17 cellular contexts compared by ENCODE assay signal in the genomic region with DNA sequence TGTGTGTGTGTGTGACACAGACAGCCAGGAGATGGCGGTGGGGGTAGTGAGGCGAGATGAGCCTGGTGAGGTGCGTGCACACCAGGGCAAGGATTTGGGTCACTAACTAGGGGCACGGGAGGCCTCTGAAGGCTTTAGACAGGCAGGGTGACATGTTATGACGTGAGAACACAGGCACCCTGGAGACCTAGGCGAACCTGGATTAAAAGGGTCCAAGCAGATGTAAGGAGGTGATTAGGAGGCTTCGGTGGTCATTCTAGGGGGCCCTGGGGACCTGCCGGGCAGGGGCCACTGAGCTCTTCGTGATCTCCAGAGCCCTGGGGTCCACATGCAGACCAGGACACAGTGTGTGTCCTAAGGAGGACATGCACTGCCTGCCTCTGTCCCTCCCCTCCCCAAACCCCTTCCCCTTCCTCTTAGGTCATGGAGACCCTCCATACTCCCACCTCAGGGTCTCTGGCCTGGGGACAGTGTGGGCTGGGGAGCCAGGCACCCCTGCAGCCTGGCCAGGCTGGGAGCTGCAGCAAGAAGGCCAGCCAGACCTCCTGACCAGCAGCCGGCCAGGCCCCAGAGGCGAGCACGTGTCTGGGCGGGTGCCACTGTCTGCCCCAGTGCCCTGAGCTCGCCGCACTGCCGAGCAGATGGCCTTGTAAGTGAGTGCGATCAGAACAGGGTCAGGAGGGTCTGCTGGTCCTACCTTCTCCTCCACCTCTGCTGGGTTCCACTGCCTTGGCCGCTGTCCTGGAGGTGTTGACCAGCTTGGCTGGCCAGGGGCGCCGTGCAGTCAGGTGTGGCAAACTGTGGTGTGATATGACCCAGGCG. TPM values are rescaled to one million over a fixed set of nuclear protein-coding genes. Genes with fewer than 3 reads are reported as not detected.
DNase-seq lines count a peak whose midpoint lies in the region; ATAC-seq, FAIRE-seq and TF ChIP-seq lines count a peak whose summit lies in the region.
"Had no signal": no experiment of that assay in that cellular context is flagged by ENCODE, and none has a peak within 500 bp of the region (broad histone marks: within the 10 kb centered on the region; RNA-seq: fewer than 3 reads in every experiment).

No MANE protein-coding gene starts in this region.

- H3K9me1 ChIP-seq in IMR-90 (ENCODE audit: insufficient read depth, low read length): no peaks in the 10 kb centered on the region

- H3K79me1 ChIP-seq in IMR-90 (ENCODE audit: low read depth in 1 of 2, low read length in 2 of 2): no peaks in the 10 kb centered on the region

- no peak overlapping the region for H3K4me2 ChIP-seq in IMR-90 (ENCODE audit: low read depth, low read length)
- no peak overlapping the region for H3K4me2 ChIP-seq in HepG2 (ENCODE audit: low read depth, low read length)
- no peak overlapping the region for H3K4me2 ChIP-seq in MM.1S (ENCODE audit: low read depth, low read length)

- H2BK120ac ChIP-seq in IMR-90 (ENCODE audit: low read depth, low read length): no peak overlapping the region

- H3K27me3 Mint-ChIP-seq in WTC11 (ENCODE audit: low read depth): peaks cover 28% of the 10 kb centered on the region
- H3K27me3 Mint-ChIP-seq in stimulated activated memory B cell treated with anti-CD40 and anti-IgM and Interleukin-4, amounts not matched to agents 10 μg/mL and 1 μg/mL and 100 μg/mL, for 72 hours: peaks cover 38% of the 10 kb centered on the region

- H4K8ac ChIP-seq in IMR-90 (ENCODE audit: low read depth in 2 of 2, low read length in 2 of 2): no peak overlapping the region

- H3K14ac ChIP-seq in IMR-90 (replicated peaks; ENCODE audit: low read depth, low read length): no peak overlapping the region

- TF ChIP-seq CTCF in IMR-90 (conservative IDR thresholded peaks at IDR 0.05; ENCODE audit: low read depth, low read length): no peak
- TF ChIP-seq CTCF in WTC11 (IDR thresholded peaks at IDR 0.05): no peak
- no peak for TF ChIP-seq CTCF in HepG2 (CRISPR knock-in tag; IDR thresholded peaks at IDR 0.05)
- no peak for TF ChIP-seq CTCF in MM.1S (IDR thresholded peaks at IDR 0.05; ENCODE audit: low read length)

- TF ChIP-seq RAD21 in IMR-90 (IDR thresholded peaks at IDR 0.05; ENCODE audit: low read length) (no peak), HepG2 (CRISPR knock-in tag; IDR thresholded peaks at IDR 0.05) (no peak)

- H3K9me3 ChIP-seq in IMR-90 (ENCODE audit: control insufficient read depth, insufficient read depth, low read length) (peaks cover 4% of the 10 kb centered on the region; the same call in 1 of the 2 replicates), HepG2 (ENCODE audit: low read length) (no peaks in the 10 kb centered on the region), MM.1S (replicated peaks; ENCODE audit: insufficient read depth, low read length) (no peaks in the 10 kb centered on the region)

- H4K91ac ChIP-seq in IMR-90 (ENCODE audit: insufficient read depth, low read depth, low read length): no peak overlapping the region

- no peak overlapping the region for H2BK15ac ChIP-seq in IMR-90 (ENCODE audit: low read depth, low read length)

- no peak for FAIRE-seq in HepG2 (lab: Jason Lieb, UNC)
- no peak for FAIRE-seq in HTR-8/SVneo (lab: Jason Lieb, UNC)

- no peak overlapping the region for H2BK5ac ChIP-seq in IMR-90 (ENCODE audit: low read depth, low read length, poor library complexity, severe bottlenecking)

- TF ChIP-seq EP300 in HepG2 (IDR thresholded peaks at IDR 0.05; ENCODE audit: low read depth in 2 of 2, low read length in 2 of 2) (no peak), HepG2 (CRISPR knock-in tag; IDR thresholded peaks at IDR 0.05; ENCODE audit: borderline replicate concordance) (no peak)

- POLR2A ChIA-PET in IMR-90 (lab: Charles Lee; ENCODE audit: unreplicated experiment) (no interaction called here), WTC11 (lab: Charles Lee) (no interaction called here), HepG2 (lab: Yijun Ruan, JAX) (no interaction called here)

- no peak for ATAC-seq in IMR-90 (ENCODE audit: low read depth)
- no peak for ATAC-seq in WTC11
- peak; percentile 51; the same call in 2 of the 3 replicates for ATAC-seq in HepG2
- peak; percentile 16 for ATAC-seq in stimulated activated memory B cell treated with anti-CD40 and anti-IgM and Interleukin-4, amounts not matched to agents 10 μg/mL and 1 μg/mL and 100 μg/mL, for 72 hours
- ATAC-seq in GM18867 (IDR thresholded peaks at IDR 0.05; ENCODE audit: unreplicated experiment): no peak

- H3K4me3 Mint-ChIP-seq in WTC11: no peak overlapping the region
- no peak overlapping the region for H3K4me3 Mint-ChIP-seq in stimulated activated memory B cell treated with anti-CD40 and anti-IgM and Interleukin-4, amounts not matched to agents 10 μg/mL and 1 μg/mL and 100 μg/mL, for 72 hours
- H3K4me3 Mint-ChIP-seq: CD8-positive, alpha-beta memory T cell had no signal

- no peak overlapping the region for H4K5ac ChIP-seq in IMR-90 (ENCODE audit: low read depth, low read length)

- H4K20me1 ChIP-seq in IMR-90 (ENCODE audit: insufficient read depth, low read length) (no peaks in the 10 kb centered on the region), HepG2 (ENCODE audit: insufficient read depth, low read length) (0 out of 2 replicates have a peak, but pooled peaks cover 3% of the 10 kb centered on the region), MM.1S (ENCODE audit: insufficient read depth, low read length) (no peaks in the 10 kb centered on the region)

- no peak overlapping the region for H2BK20ac ChIP-seq in IMR-90 (ENCODE audit: low read depth, low read length)

- no peak overlapping the region for H3K4ac ChIP-seq in IMR-90 (ENCODE audit: low read depth, low read length)

- intact Hi-C loops in IMR-90 (cut with micrococcal nuclease) (no loop called here), HepG2 (cut with micrococcal nuclease; ENCODE audit: unreplicated experiment) (loop anchor here (2.0 kb wide), 1 partner anchor 13 kb away; no protein-coding TSS in a partner anchor)

- H3K9me3 Mint-ChIP-seq in WTC11: peaks cover 18% of the 10 kb centered on the region
- no peaks in the 10 kb centered on the region for H3K9me3 Mint-ChIP-seq in stimulated activated memory B cell treated with anti-CD40 and anti-IgM and Interleukin-4, amounts not matched to agents 10 μg/mL and 1 μg/mL and 100 μg/mL, for 72 hours

- no peak for DNase-seq in IMR-90
- peak; percentile 9 for DNase-seq in WTC11 (ENCODE audit: low spot score)
- DNase-seq in HepG2 (ENCODE audit: low spot score): no peak
- no peak for DNase-seq in SW 1271 (lab: John Stamatoyannopoulos, UW)
- no peak for DNase-seq in MM.1S
- DNase-seq in HTR-8/SVneo (ENCODE audit: insufficient read length, low spot score): no peak
- DNase-seq: CD8-positive, alpha-beta memory T cell; GF-D8; GOT3; NCI-H1436 treated with DMSO at 0.1 percent for 48 hours; NCI-H2227 treated with DMSO at 0.1 percent for 48 hours; NCI-H524 treated with DMSO at 0.1 percent for 48 hours had no signal

- H3K4me3 ChIP-seq in IMR-90 (ENCODE audit: insufficient read depth, low read depth, low read length) (no peak overlapping the region), HepG2 (replicated peaks in 1 of 3; ENCODE audit: insufficient read depth in 1 of 3, low read depth in 2 of 3, low read length in 3 of 3) (no peak overlapping the region), MM.1S (ENCODE audit: low read length) (no peak overlapping the region)
- H3K4me3 ChIP-seq: SK-N-MC had no signal

- H3F3A ChIP-seq in MM.1S (ENCODE audit: insufficient read depth, low read length): no peaks in the 10 kb centered on the region

- no peak overlapping the region for H3K18ac ChIP-seq in IMR-90 (ENCODE audit: low read depth, low read length)

- no peaks in the 10 kb centered on the region for H3K36me3 ChIP-seq in IMR-90 (ENCODE audit: control insufficient read depth, insufficient read depth, low read length)
- no peaks in the 10 kb centered on the region for H3K36me3 ChIP-seq in HepG2 (replicated peaks in 1 of 2; ENCODE audit: control insufficient read depth in 1 of 2, insufficient read depth in 2 of 2, low read length in 2 of 2)
- H3K36me3 ChIP-seq in MM.1S (replicated peaks; ENCODE audit: insufficient read depth, low read length): no peaks in the 10 kb centered on the region

- H3K9ac ChIP-seq in IMR-90 (ENCODE audit: low read depth, low read length): no peak overlapping the region
- no peak overlapping the region for H3K9ac ChIP-seq in HepG2 (ENCODE audit: insufficient read depth, low read depth, low read length)
- H3K9ac ChIP-seq in MM.1S (ENCODE audit: low read length): no peak overlapping the region

- H2AK5ac ChIP-seq in IMR-90 (ENCODE audit: low read depth, low read length): no peak overlapping the region

- in situ Hi-C loops in IMR-90 (cut with MboI; ENCODE audit: low sequenced_read_pairs) (no loop called here), HepG2 (cut with HindIII; ENCODE audit: extremely low pct_ligation_motif_present, low pct_unique_long_range_greater_than_20kb) (no loop called here)

- no peaks in the 10 kb centered on the region for H3K4me1 ChIP-seq in IMR-90 (ENCODE audit: control insufficient read depth, insufficient read depth, low read length)
- H3K4me1 ChIP-seq in HepG2 (ENCODE audit: insufficient read depth, low read length): no peaks in the 10 kb centered on the region
- no peaks in the 10 kb centered on the region for H3K4me1 ChIP-seq in MM.1S (ENCODE audit: low read length)

- peaks cover 3% of the 10 kb centered on the region; the same call in 1 of the 2 replicates for H3K36me3 Mint-ChIP-seq in WTC11
- H3K36me3 Mint-ChIP-seq in stimulated activated memory B cell treated with anti-CD40 and anti-IgM and Interleukin-4, amounts not matched to agents 10 μg/mL and 1 μg/mL and 100 μg/mL, for 72 hours: no peaks in the 10 kb centered on the region
- H3K36me3 Mint-ChIP-seq: CD8-positive, alpha-beta memory T cell had no signal

- H2AFZ ChIP-seq in IMR-90 (replicated peaks; ENCODE audit: low read length, poor library complexity) (peak overlapping the region; percentile 33), HepG2 (ENCODE audit: low read length) (no peak overlapping the region), MM.1S (ENCODE audit: low read length) (no peak overlapping the region)

- no peak overlapping the region for H3K23ac ChIP-seq in IMR-90 (ENCODE audit: low read depth, low read length)

- H2AK9ac ChIP-seq in IMR-90 (replicated peaks; ENCODE audit: low read depth, low read length, poor library complexity): no peak overlapping the region

- no peaks in the 10 kb centered on the region for H3K79me2 ChIP-seq in HepG2 (ENCODE audit: insufficient read depth, low read length)
- no peaks in the 10 kb centered on the region for H3K79me2 ChIP-seq in MM.1S (ENCODE audit: low read length)

- H3K56ac ChIP-seq in IMR-90 (ENCODE audit: extremely low read depth, insufficient read depth, low read length): no peak overlapping the region

- H3K27ac Mint-ChIP-seq in WTC11: no peak overlapping the region
- no peak overlapping the region for H3K27ac Mint-ChIP-seq in stimulated activated memory B cell treated with anti-CD40 and anti-IgM and Interleukin-4, amounts not matched to agents 10 μg/mL and 1 μg/mL and 100 μg/mL, for 72 hours
- H3K27ac Mint-ChIP-seq: CD8-positive, alpha-beta memory T cell had no signal

- no peaks in the 10 kb centered on the region for H3K4me1 Mint-ChIP-seq in WTC11
- no peaks in the 10 kb centered on the region for H3K4me1 Mint-ChIP-seq in stimulated activated memory B cell treated with anti-CD40 and anti-IgM and Interleukin-4, amounts not matched to agents 10 μg/mL and 1 μg/mL and 100 μg/mL, for 72 hours
- H3K4me1 Mint-ChIP-seq: CD8-positive, alpha-beta memory T cell had no signal

- CTCF ChIA-PET in IMR-90 (lab: Yijun Ruan, JAX): no interaction called here
- CTCF ChIA-PET in WTC11 (lab: Charles Lee): interaction anchor here (0.6 to 3.4 kb wide), 6 partner anchors 14 to 708 kb away, joined by 3 to 20 read pairs (median 4); a partner anchor contains a TSS
- CTCF ChIA-PET in HepG2 (lab: Yijun Ruan, JAX; ENCODE audit: low intra/inter-chr PET ratio, low total read pairs): no interaction called here

- TF ChIP-seq POLR2A in IMR-90 (IDR thresholded peaks at IDR 0.05; ENCODE audit: low read depth, low read length) (no peak), HepG2 (IDR thresholded peaks at IDR 0.05; ENCODE audit: insufficient read depth in 1 of 2, low read depth in 2 of 2, low read length in 2 of 2) (no peak)

- no peak overlapping the region for H3K27ac ChIP-seq in IMR-90 (ENCODE audit: insufficient read depth, low read length)
- no peak overlapping the region for H3K27ac ChIP-seq in HepG2 (ENCODE audit: extremely low read length, insufficient read depth, low read length)
- no peak overlapping the region for H3K27ac ChIP-seq in MM.1S (ENCODE audit: low read length)
- H3K27ac ChIP-seq: SK-N-MC had no signal

- BruUV-seq in IMR-90 (replicated peaks; lab: Mats Ljungman, UMichigan): no TSS peak
- BruUV-seq in HepG2 (replicated peaks; lab: Mats Ljungman, UMichigan): no TSS peak

- dilution Hi-C loops in IMR-90 (cut with HindIII; ENCODE audit: low sequenced_read_pairs, unreplicated experiment): no loop called here

- peaks cover 37% of the 10 kb centered on the region for H3K27me3 ChIP-seq in IMR-90 (ENCODE audit: control insufficient read depth, insufficient read depth, low read length)
- H3K27me3 ChIP-seq in HepG2 (ENCODE audit: control insufficient read depth in 1 of 2, insufficient read depth in 2 of 2, low read length in 2 of 2): peaks cover 10 to 29% of the 10 kb centered on the region in 2 experiments; a peak in 4 of 5 replicates
- H3K27me3 ChIP-seq in MM.1S (replicated peaks; ENCODE audit: insufficient read depth, low read length): peaks cover 77% of the 10 kb centered on the region

- 56% methylated on average over 6 of the region's 21 CpGs; no CpG with 5 or more reads in 1 of the 2 experiments for WGBS in IMR-90 (ENCODE audit: extremely low coverage in 2 of 2, insufficient read length in 1 of 2), 2 experiments
- WGBS in HepG2 (ENCODE audit: low lambda C conversion rate): 7% methylated on average over 10 of the region's 21 CpGs

- no peaks in the 10 kb centered on the region for H3K9me2 ChIP-seq in MM.1S (replicated peaks; ENCODE audit: insufficient read depth, low read length)

RNA-seq across cellular contexts. Expression of a gene that starts 32.1 kb away (rescaled TPM):
- 14.5 and 18.3 TPM in 2 replicates for total RNA-seq in IMR-90 (2012; rRNA removed)
- polyA plus RNA-seq in IMR-90 (2012; rRNA removed): 26.9 and 27.0 TPM in 2 replicates
- polyA plus RNA-seq in IMR-90 (2012; cell fraction: cytosol; rRNA removed): 19.5 and 23.4 TPM in 2 replicates
- 91.4 and 200 TPM in 2 replicates for polyA plus RNA-seq in IMR-90 (2012; cell fraction: nucleus; rRNA removed; ENCODE audit: low replicate concordance)
- 47.9 to 56.3 TPM (median 53.8 TPM) in 3 replicates for total RNA-seq in WTC11 (2021)
- 0.33 TPM in 1 of 2 replicates, not detected in the other for total RNA-seq in HepG2 (2016; rRNA removed; fragmentation: Illumina TruSeq; extraction: Trizol)
- not detected in 2 replicates for total RNA-seq in HepG2 (2016; cell fraction: cytosol; rRNA removed; fragmentation: Illumina TruSeq; extraction: Trizol; ENCODE audit: low read depth)
- total RNA-seq in HepG2 (2016; cell fraction: insoluble cytoplasmic fraction; rRNA removed; fragmentation: Illumina TruSeq; extraction: Trizol): 0.19 TPM in 1 of 2 replicates, not detected in the other
- not detected in 2 replicates for total RNA-seq in HepG2 (2016; cell fraction: membrane; rRNA removed; fragmentation: Illumina TruSeq; extraction: Trizol)
- not detected in 2 replicates for total RNA-seq in HepG2 (2016; cell fraction: nucleus; rRNA removed; fragmentation: Illumina TruSeq; extraction: Trizol)
- polyA plus RNA-seq in HepG2 (2011; rRNA removed): 0.25 and 0.33 TPM in 2 replicates
- 0.17 and 0.19 TPM in 2 replicates for polyA plus RNA-seq in HepG2 (2011; cell fraction: cytosol; rRNA removed)
- polyA plus RNA-seq in HepG2 (2011; cell fraction: nucleus; rRNA removed): 0.63 and 1.2 TPM in 2 replicates
- polyA plus RNA-seq in HepG2 (2012): 0.29 and 0.54 TPM in 2 replicates
- not detected in 2 replicates for polyA plus RNA-seq in HepG2 (2016; cell fraction: cytosol; fragmentation: Illumina TruSeq; extraction: Trizol; ENCODE audit: low read depth)
- polyA plus RNA-seq in HepG2 (2016; cell fraction: insoluble cytoplasmic fraction; fragmentation: Illumina TruSeq; extraction: Trizol; ENCODE audit: low read depth): not detected in 2 replicates
- polyA plus RNA-seq in HepG2 (2016; cell fraction: membrane; fragmentation: Illumina TruSeq; extraction: Trizol; ENCODE audit: low read depth): not detected in 2 replicates
- polyA plus RNA-seq in HepG2 (2016; cell fraction: nucleus; fragmentation: Illumina TruSeq; extraction: Trizol; ENCODE audit: insufficient read depth, low read depth): not detected in 2 replicates
- polyA minus RNA-seq in HepG2 (2011; rRNA and poly(A)+ RNA removed; ENCODE audit: low replicate concordance): 0.44 and 10.2 TPM in 2 replicates
- not detected in 2 replicates for polyA minus RNA-seq in HepG2 (2011; cell fraction: cytosol; rRNA and poly(A)+ RNA removed)
- 0.39 and 0.50 TPM in 2 replicates for polyA minus RNA-seq in HepG2 (2011; cell fraction: nucleus; rRNA and poly(A)+ RNA removed)

RNA-seq across cellular contexts. Expression of a gene that starts 40.2 kb away (rescaled TPM):
- total RNA-seq in IMR-90 (2012; rRNA removed) (not detected in 2 replicates), WTC11 (2021) (not detected in 3 replicates), HepG2 (2016; rRNA removed; fragmentation: Illumina TruSeq; extraction: Trizol) (not detected in 2 replicates)
- polyA plus RNA-seq in IMR-90 (2012; rRNA removed) (not detected in 2 replicates), HepG2 (2011; rRNA removed) (not detected in 2 replicates)
- not detected in 2 replicates for polyA plus RNA-seq in IMR-90 (2012; cell fraction: cytosol; rRNA removed)
- not detected in 2 replicates for polyA plus RNA-seq in IMR-90 (2012; cell fraction: nucleus; rRNA removed; ENCODE audit: low replicate concordance)
- total RNA-seq in HepG2 (2016; cell fraction: cytosol; rRNA removed; fragmentation: Illumina TruSeq; extraction: Trizol; ENCODE audit: low read depth): not detected in 2 replicates
- not detected in 2 replicates for total RNA-seq in HepG2 (2016; cell fraction: insoluble cytoplasmic fraction; rRNA removed; fragmentation: Illumina TruSeq; extraction: Trizol)
- total RNA-seq in HepG2 (2016; cell fraction: membrane; rRNA removed; fragmentation: Illumina TruSeq; extraction: Trizol): not detected in 2 replicates
- not detected in 2 replicates for total RNA-seq in HepG2 (2016; cell fraction: nucleus; rRNA removed; fragmentation: Illumina TruSeq; extraction: Trizol)
- not detected in 2 replicates for polyA plus RNA-seq in HepG2 (2011; cell fraction: cytosol; rRNA removed)
- polyA plus RNA-seq in HepG2 (2011; cell fraction: nucleus; rRNA removed): not detected in 2 replicates
- not detected in 2 replicates for polyA plus RNA-seq in HepG2 (2012)
- polyA plus RNA-seq in HepG2 (2016; cell fraction: cytosol; fragmentation: Illumina TruSeq; extraction: Trizol; ENCODE audit: low read depth): not detected in 2 replicates
- not detected in 2 replicates for polyA plus RNA-seq in HepG2 (2016; cell fraction: insoluble cytoplasmic fraction; fragmentation: Illumina TruSeq; extraction: Trizol; ENCODE audit: low read depth)
- polyA plus RNA-seq in HepG2 (2016; cell fraction: membrane; fragmentation: Illumina TruSeq; extraction: Trizol; ENCODE audit: low read depth): not detected in 2 replicates
- not detected in 2 replicates for polyA plus RNA-seq in HepG2 (2016; cell fraction: nucleus; fragmentation: Illumina TruSeq; extraction: Trizol; ENCODE audit: insufficient read depth, low read depth)
- not detected in 2 replicates for polyA minus RNA-seq in HepG2 (2011; rRNA and poly(A)+ RNA removed; ENCODE audit: low replicate concordance)
- polyA minus RNA-seq in HepG2 (2011; cell fraction: cytosol; rRNA and poly(A)+ RNA removed): not detected in 2 replicates
- not detected in 2 replicates for polyA minus RNA-seq in HepG2 (2011; cell fraction: nucleus; rRNA and poly(A)+ RNA removed)
- total RNA-seq: CD8-positive, alpha-beta memory T cell; LHCN-M2 had no signal
- polyA plus RNA-seq: BJ; CD8-positive, alpha-beta memory T cell had no signal

Comparison
In these comparisons a context has a peak if more than half of its experiments do, and no peak if none do; other contexts are left out.
1. ATAC-seq: peak in HepG2 (single experiment) and stimulated activated memory B cell treated with anti-CD40 and anti-IgM and Interleukin-4, amounts not matched to agents 10 μg/mL and 1 μg/mL and 100 μg/mL, for 72 hours (single experiment); none in IMR-90 (single experiment), WTC11 (single experiment) and GM18867 (single experiment).
2. RNA of a gene that starts 32.1 kb away (total RNA-seq): 47.9 to 56.3 TPM in WTC11 and 14.5 to 18.3 TPM in IMR-90; 0.19 to 0.33 TPM in HepG2; every median in the first group is over 10 times any median in the second.